ENCODE assay signal across 7 cellular contexts in genomic region chr11:3796796-3797328, GRCh38. TPM values are rescaled to one million over a fixed set of nuclear protein-coding genes. Genes with fewer than 3 reads are reported as not detected.
DNase-seq lines count a peak whose midpoint lies in the region; ATAC-seq, FAIRE-seq and TF ChIP-seq lines count a peak whose summit lies in the region.

No MANE protein-coding gene starts in this region.

- dilution Hi-C loops in mammary epithelial cell (cut with HindIII; ENCODE audit: low sequenced_read_pairs) = loop anchor here (5.0 kb wide), 2 partner anchors 35 to 105 kb away; no protein-coding TSS in a partner anchor

- ATAC-seq in GM18511 (IDR thresholded peaks at IDR 0.05; ENCODE audit: unreplicated experiment) = peak; percentile 38
- ATAC-seq in lower lobe of right lung = peak; percentile 67 to 69

- TF ChIP-seq CTCF in HEK293 (tag by site-specific recombination; IDR thresholded peaks at IDR 0.05) (no peak), NB4 (IDR thresholded peaks at IDR 0.05; ENCODE audit: low read depth, low read length) (no peak), mammary epithelial cell (conservative IDR thresholded peaks at IDR 0.05 in 1 of 2, IDR thresholded peaks at IDR 0.05 in 1 of 2; ENCODE audit: extremely low read depth in 1 of 2, insufficient read depth in 1 of 2, low read depth in 1 of 2, low read length in 2 of 2) (no peak), lower lobe of right lung (IDR thresholded peaks at IDR 0.05) (no peak)

- in situ Hi-C loops in mammary epithelial cell (cut with MboI; ENCODE audit: low sequenced_read_pairs in 2 of 2) = no loop called here

- peak overlapping the region; percentile 68 for H3K4me3 ChIP-seq in HEK293 (ENCODE audit: low read depth, low read length)
- H3K4me3 ChIP-seq in NB4 (ENCODE audit: low read depth, low read length) = peak overlapping the region; percentile 89
- peak overlapping the region; percentile 75 to 92 (median 85) for H3K4me3 ChIP-seq in mammary epithelial cell (replicated peaks in 1 of 3; ENCODE audit: insufficient read depth in 1 of 3, low read depth in 2 of 3, low read length in 3 of 3)
- H3K4me3 ChIP-seq in lower lobe of right lung = peak overlapping the region; percentile 98

- no peak for FAIRE-seq in urothelium cell line (lab: Jason Lieb, UNC)

- intact Hi-C loops in mammary epithelial cell (cut with micrococcal nuclease) (loop anchor here (1.0 kb wide), 1 partner anchor 44 kb away; no protein-coding TSS in a partner anchor), lower lobe of right lung (cut with DNase I) (no loop called here)

- DNase-seq in NB4 (ENCODE audit: low read depth) = no peak
- DNase-seq in mammary epithelial cell = no peak
- no peak for DNase-seq in lower lobe of right lung
- DNase-seq in urothelium cell line (ENCODE audit: low spot score) = peak; percentile 57
- DNase-seq in activated CD4-positive, alpha-beta T cell treated with anti-CD3 and anti-CD28 coated beads, Interleukin-2, amount 50 U/mL, for 4 hours = no peak

- H3K27ac ChIP-seq in HEK293 (ENCODE audit: extremely low read depth, low read depth, low read length) (peak overlapping the region; percentile 72), mammary epithelial cell (ENCODE audit: insufficient read depth, low read depth, low read length) (peak overlapping the region; percentile 90), lower lobe of right lung (peak overlapping the region; percentile 100)

- H2AFZ ChIP-seq in mammary epithelial cell (ENCODE audit: low read depth, low read length) = peak overlapping the region; percentile 59

- H3K79me2 ChIP-seq in mammary epithelial cell (ENCODE audit: insufficient read depth, low read length) = peaks cover 56% of the 10 kb centered on the region

- H4K20me1 ChIP-seq in mammary epithelial cell (ENCODE audit: insufficient read depth, low read length) = no peaks in the 10 kb centered on the region

- WGBS in mammary epithelial cell (ENCODE audit: low coverage, missing lambda C conversion rate) = 0% methylated on average over 24 of the region's 26 CpGs

- H3K27me3 ChIP-seq in mammary epithelial cell (ENCODE audit: insufficient read depth, low read length) (no peaks in the 10 kb centered on the region), lower lobe of right lung (ENCODE audit: low read depth) (no peaks in the 10 kb centered on the region)

- peaks cover 14 to 28% of the 10 kb centered on the region in 2 experiments; a peak in 2 of 3 replicates for H3K36me3 ChIP-seq in HEK293 (ENCODE audit: control insufficient read depth in 2 of 2, insufficient read depth in 1 of 2, low read length in 2 of 2)
- peaks cover 10% of the 10 kb centered on the region for H3K36me3 ChIP-seq in mammary epithelial cell (ENCODE audit: insufficient read depth, low read length)
- H3K36me3 ChIP-seq in lower lobe of right lung = peaks cover 29% of the 10 kb centered on the region

- peak overlapping the region; percentile 92 for H3K9ac ChIP-seq in mammary epithelial cell (ENCODE audit: insufficient read depth, low read length)

- H3K4me1 ChIP-seq in HEK293 (ENCODE audit: control insufficient read depth, insufficient read depth, low read length) (no peaks in the 10 kb centered on the region), mammary epithelial cell (ENCODE audit: insufficient read depth, low read length) (peaks cover 8% of the 10 kb centered on the region), lower lobe of right lung (peaks cover 31% of the 10 kb centered on the region)

- peak overlapping the region; percentile 81 for H3K4me2 ChIP-seq in mammary epithelial cell (ENCODE audit: insufficient read depth, low read depth, low read length)

- H3K9me3 ChIP-seq in HEK293 (ENCODE audit: control insufficient read depth, insufficient read depth, low read depth, low read length) (no peaks in the 10 kb centered on the region), mammary epithelial cell (replicated peaks; ENCODE audit: insufficient read depth, low read length) (no peaks in the 10 kb centered on the region), lower lobe of right lung (no peaks in the 10 kb centered on the region)

- CTCF ChIA-PET in HEK293 (lab: Yijun Ruan, JAX) = interaction anchor here (1.8 kb wide), 1 partner anchor 11 kb away, joined by 14 read pairs; the partner anchor contains the start of gene PGAP2
- CTCF ChIA-PET in mammary epithelial cell (lab: Charles Lee; ENCODE audit: low non-redundant PET) = no interaction called here

- BruUV-seq in mammary epithelial cell (replicated peaks; lab: Mats Ljungman, UMichigan) = no TSS peak

- no peak for TF ChIP-seq POLR2A in NB4 (IDR thresholded peaks at IDR 0.05; ENCODE audit: extremely low read depth, insufficient read length)

- POLR2A ChIA-PET in HEK293 (lab: Yijun Ruan, JAX) = interaction anchor here (1.2 to 3.2 kb wide), 3 partner anchors 9 to 12 kb away, joined by 4 to 26 read pairs (median 15); partner anchors contain the start of gene PGAP2

TF ChIP-seq in HEK293, 187 proteins besides CTCF, POLR2A, EP300 and RAD21:
- TF ChIP-seq ZNF48 (tag by site-specific recombination; IDR thresholded peaks at IDR 0.05) = no peak
- no peak for TF ChIP-seq ZXDB (tag by site-specific recombination; IDR thresholded peaks at IDR 0.05)
- no peak for TF ChIP-seq HOXA7 (CRISPR knock-in tag; IDR thresholded peaks at IDR 0.05; ENCODE audit: borderline replicate concordance)
- TF ChIP-seq ZNF792 (tag by site-specific recombination; IDR thresholded peaks at IDR 0.05) = no peak
- TF ChIP-seq, protein P1, sequence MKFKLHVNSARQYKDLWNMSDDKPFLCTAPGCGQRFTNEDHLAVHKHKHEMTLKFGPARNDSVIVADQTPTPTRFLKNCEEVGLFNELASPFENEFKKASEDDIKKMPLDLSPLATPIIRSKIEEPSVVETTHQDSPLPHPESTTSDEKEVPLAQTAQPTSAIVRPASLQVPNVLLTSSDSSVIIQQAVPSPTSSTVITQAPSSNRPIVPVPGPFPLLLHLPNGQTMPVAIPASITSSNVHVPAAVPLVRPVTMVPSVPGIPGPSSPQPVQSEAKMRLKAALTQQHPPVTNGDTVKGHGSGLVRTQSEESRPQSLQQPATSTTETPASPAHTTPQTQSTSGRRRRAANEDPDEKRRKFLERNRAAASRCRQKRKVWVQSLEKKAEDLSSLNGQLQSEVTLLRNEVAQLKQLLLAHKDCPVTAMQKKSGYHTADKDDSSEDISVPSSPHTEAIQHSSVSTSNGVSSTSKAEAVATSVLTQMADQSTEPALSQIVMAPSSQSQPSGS (tag by site-specific recombination; IDR thresholded peaks at IDR 0.05; ENCODE audit: low read depth) = no peak
- no peak for TF ChIP-seq ZFHX2 (tag by site-specific recombination; conservative IDR thresholded peaks at IDR 0.05)
- TF ChIP-seq YY1 (tag by site-specific recombination; IDR thresholded peaks at IDR 0.05) = no peak

RNA-seq across cellular contexts. Expression of gene NUP98, which starts 0.5 kb away (rescaled TPM):
- total RNA-seq in mammary epithelial cell (100 to 1,000 TPM in 1 of 2 donors, 10 to 100 TPM in 1; 73.6 to 108 TPM), lower lobe of right lung (62.3 TPM)
- polyA plus RNA-seq in mammary epithelial cell = 105 TPM
- polyA minus RNA-seq in mammary epithelial cell = 493 TPM

RNA-seq across cellular contexts. Expression of gene PGAP2, which starts 11.5 kb away (rescaled TPM):
- 10 to 100 TPM; 20.3 to 36.4 TPM for total RNA-seq in mammary epithelial cell
- 45.2 TPM for polyA plus RNA-seq in mammary epithelial cell
- 74.2 TPM for polyA minus RNA-seq in mammary epithelial cell
- total RNA-seq in lower lobe of right lung = 23.8 TPM

RNA-seq across cellular contexts. Expression of gene RHOG, which starts 43.9 kb away (rescaled TPM):
- total RNA-seq in mammary epithelial cell (10 to 100 TPM; 11.5 to 61.4 TPM), lower lobe of right lung (86.5 TPM)
- polyA plus RNA-seq in mammary epithelial cell = 92.3 TPM
- polyA minus RNA-seq in mammary epithelial cell = 107 TPM

RNA-seq across cellular contexts. Expression of gene STIM1, which starts 58.6 kb away (rescaled TPM):
- total RNA-seq in mammary epithelial cell = 10 to 100 TPM; 57.0 to 74.0 TPM
- 45.2 TPM for polyA plus RNA-seq in mammary epithelial cell
- 74.4 TPM for polyA minus RNA-seq in mammary epithelial cell
- total RNA-seq in lower lobe of right lung = 59.5 TPM
